ENCODE assay signal across 25 cellular contexts in genomic region chr10:90224791-90225566, GRCh38.
"Had no signal": no experiment of that assay in that cellular context is flagged by ENCODE, and none has a peak within 500 bp of the region (broad histone marks: within the 10 kb centered on the region; RNA-seq: fewer than 3 reads in every experiment).

No MANE protein-coding gene starts in this region.

- H3K27ac ChIP-seq: sigmoid colon, stomach, thyroid gland, upper lobe of right lung had no signal

- ATAC-seq: effector memory CD8-positive, alpha-beta T cell; stimulated activated naive B cell treated with anti-CD40 and anti-IgM and Interleukin-4, amounts not matched to agents 10 μg/mL and 1 μg/mL and 100 μg/mL, for 72 hours; WTC11 had no signal

- H3K4me1 ChIP-seq: sigmoid colon, stomach, thyroid gland, upper lobe of right lung had no signal

- H3K9me3 ChIP-seq: sigmoid colon, stomach, thyroid gland, upper lobe of right lung had no signal

- DNase-seq: activated CD4-positive, alpha-beta memory T cell treated with anti-CD3 and anti-CD28 coated beads, Interleukin-2, amount 10 ng/mL, durations not matched to agents 7 days and 5 days; activated CD4-positive, alpha-beta T cell treated with anti-CD3 and anti-CD28 coated beads for 1 hour; activated CD4-positive, alpha-beta T cell treated with anti-CD3 and anti-CD28 coated beads, Interleukin-2, amount 10 ng/mL, durations not matched to agents 7 days and 5 days; activated CD8-positive, alpha-beta memory T cell treated with anti-CD3 and anti-CD28 coated beads, Interleukin-2, amount 50 U/mL, for 48 hours; activated gamma-delta T cell; activated naive CD4-positive, alpha-beta T cell treated with anti-CD3 and anti-CD28 coated beads, Interleukin-2, amount 10 ng/mL, durations not matched to agents 7 days and 5 days; activated naive CD8-positive, alpha-beta T cell treated with anti-CD3 and anti-CD28 coated beads, Interleukin-2, amount 10 ng/mL, durations not matched to agents 7 days and 5 days; activated T-cell treated with anti-CD3 and anti-CD28 coated beads, Interleukin-2, amount 50 U/mL, for 24 hours; amygdala; cerebellar nuclear complex; cortex of kidney; effector memory CD8-positive, alpha-beta T cell; erythroblast; glutamatergic neuron; mammary epithelial cell; posterior cingulate gyrus; sigmoid colon; stimulated activated CD4-positive, alpha-beta T cell treated with anti-CD3 and anti-CD28 coated beads, Interleukin-15, amount 100 ng/mL, for 24 hours; stimulated activated CD4-positive, alpha-beta T cell treated with anti-CD3 and anti-CD28 coated beads, Interleukin-2, amount 100 ng/mL, for 24 hours; stimulated activated naive B cell treated with anti-CD40 and anti-IgM and Interleukin-4, amounts not matched to agents 10 μg/mL and 1 μg/mL and 100 μg/mL, for 72 hours; stomach; T-helper 2 cell; thyroid gland; upper lobe of right lung had no signal

- H3K27me3 ChIP-seq: sigmoid colon, stomach, thyroid gland, upper lobe of right lung had no signal

- H3K36me3 ChIP-seq: sigmoid colon, stomach, thyroid gland, upper lobe of right lung had no signal

- H3K4me3 ChIP-seq: sigmoid colon, stomach, thyroid gland, upper lobe of right lung had no signal
